20 cellular contexts compared by ENCODE assay signal in the genomic region with DNA sequence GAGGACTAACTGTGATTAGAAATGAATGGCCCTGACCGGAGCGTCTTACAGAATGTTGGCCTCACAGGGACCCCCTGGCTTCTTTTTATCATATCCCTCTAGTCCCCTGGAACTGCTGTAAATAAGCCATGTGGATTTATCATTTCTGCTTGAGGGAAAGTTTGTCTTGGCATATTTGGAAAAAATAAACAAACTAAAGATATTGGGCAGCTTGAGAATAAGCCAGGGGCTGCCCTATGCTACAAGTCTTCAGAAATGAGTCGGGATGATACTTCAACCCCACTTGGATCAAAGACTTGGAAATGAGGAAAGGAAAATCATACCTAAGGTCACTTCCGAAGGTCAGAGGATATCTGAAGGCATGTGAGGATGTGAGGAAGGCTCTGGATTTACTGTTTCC.
A peak's percentile ranks its signal among the peaks of the same experiment; 100 is the strongest.
DNase-seq lines count a peak whose midpoint lies in the region; ATAC-seq, FAIRE-seq and TF ChIP-seq lines count a peak whose summit lies in the region.
"Had no signal": no experiment of that assay in that cellular context is flagged by ENCODE, and none has a peak within 500 bp of the region (broad histone marks: within the 10 kb centered on the region; RNA-seq: fewer than 3 reads in every experiment).

No MANE protein-coding gene starts in this region.

- H3K36me3 ChIP-seq in brain microvascular endothelial cell (replicated peaks) (no peaks in the 10 kb centered on the region), hepatocyte (replicated peaks; ENCODE audit: insufficient read depth, low read depth) (no peaks in the 10 kb centered on the region), subcutaneous abdominal adipose tissue (ENCODE audit: control insufficient read depth in 5 of 5, insufficient read depth in 5 of 5, low read length in 5 of 5) (no peaks in the 10 kb centered on the region)
- H3K36me3 ChIP-seq: BE2C, prostate gland had no signal

- no peaks in the 10 kb centered on the region for H3K9me3 ChIP-seq in hepatocyte (ENCODE audit: low read depth)
- peaks cover 0 to 4% (median 0%) of the 10 kb centered on the region in 5 donors for H3K9me3 ChIP-seq in subcutaneous abdominal adipose tissue (ENCODE audit: control insufficient read depth in 5 of 5, low read length in 5 of 5)
- H3K9me3 ChIP-seq in CD4-positive, alpha-beta T cell (ENCODE audit: control insufficient read depth, low read length): no peaks in the 10 kb centered on the region
- H3K9me3 ChIP-seq: BE2C, prostate gland had no signal

- H3K79me2 ChIP-seq in hepatocyte: no peaks in the 10 kb centered on the region

- no peak for ATAC-seq in HG02642 (IDR thresholded peaks at IDR 0.05; ENCODE audit: poor library complexity, unreplicated experiment)
- no peak for ATAC-seq in CD4-positive, alpha-beta T cell (ENCODE audit: poor library complexity)
- ATAC-seq: activated CD8-positive, alpha-beta T cell treated with anti-CD3 and anti-CD28 coated beads for 36 hours; activated T-helper 17 cell treated with anti-CD3 and anti-CD28 coated beads, Interleukin-2, amount 50 U/mL, for 72 hours; stimulated activated naive CD8-positive, alpha-beta T cell treated with anti-CD3 and anti-CD28 coated beads, Interleukin-15, Interleukin-2, amounts not matched to agents 100 U/mL and 50 U/mL, for 24 hours had no signal

- no peaks in the 10 kb centered on the region for H3K9me2 ChIP-seq in hepatocyte (replicated peaks; ENCODE audit: insufficient read depth)

- H3K4me3 ChIP-seq in brain microvascular endothelial cell (ENCODE audit: low read depth, low read length) (no peak overlapping the region), hepatocyte (no peak overlapping the region), subcutaneous abdominal adipose tissue (ENCODE audit: low read depth in 1 of 5, low read length in 5 of 5) (no peak overlapping the region)
- H3K4me3 ChIP-seq: prostate gland had no signal

- H3K4me1 Mint-ChIP-seq in CD4-positive, alpha-beta T cell (ENCODE audit: low read depth): no peaks in the 10 kb centered on the region
- H3K4me1 Mint-ChIP-seq: activated T-helper 17 cell treated with anti-CD3 and anti-CD28 coated beads, Interleukin-2, amount 50 U/mL, for 72 hours; naive B cell had no signal

- TF ChIP-seq CTCF in brain microvascular endothelial cell (IDR thresholded peaks at IDR 0.05; ENCODE audit: low read depth, low read length, missing control alignments) (no peak), hepatocyte (IDR thresholded peaks at IDR 0.05; ENCODE audit: poor library complexity) (no peak)
- no peak for TF ChIP-seq CTCF in CD4-positive, alpha-beta T cell (IDR thresholded peaks at IDR 0.05)

- TF ChIP-seq POLR2A in GM12891 (IDR thresholded peaks at IDR 0.05; ENCODE audit: low read depth, low read length): no peak

- H3K27ac Mint-ChIP-seq in CD4-positive, alpha-beta T cell: no peak overlapping the region
- H3K27ac Mint-ChIP-seq: activated CD8-positive, alpha-beta T cell treated with anti-CD3 and anti-CD28 coated beads for 36 hours; activated T-helper 17 cell treated with anti-CD3 and anti-CD28 coated beads, Interleukin-2, amount 50 U/mL, for 72 hours; dendritic cell treated with granulocyte-macrophage colony-stimulating factor and Interleukin-4, amounts not matched to agents 40 ng/mL and 50 ng/mL, for 4 days; naive B cell; T-helper 1 cell treated with Interleukin-12 subunit alpha and Interleukin-12 subunit beta and Interleukin-4 antibody, amounts not matched to agents 30 μg/mL and 1 μg/mL, for 36 hours had no signal

- no peak overlapping the region for H3K4me3 Mint-ChIP-seq in CD4-positive, alpha-beta T cell
- H3K4me3 Mint-ChIP-seq: activated CD8-positive, alpha-beta T cell treated with anti-CD3 and anti-CD28 coated beads for 36 hours; activated T-helper 17 cell treated with anti-CD3 and anti-CD28 coated beads, Interleukin-2, amount 50 U/mL, for 72 hours; dendritic cell treated with granulocyte-macrophage colony-stimulating factor and Interleukin-4, amounts not matched to agents 40 ng/mL and 50 ng/mL, for 4 days; naive B cell; T-helper 1 cell treated with Interleukin-12 subunit alpha and Interleukin-12 subunit beta and Interleukin-4 antibody, amounts not matched to agents 30 μg/mL and 1 μg/mL, for 36 hours had no signal

- no peak overlapping the region for H2AFZ ChIP-seq in hepatocyte

- H3K4me2 ChIP-seq in hepatocyte: no peak overlapping the region

- intact Hi-C loops in CD4-positive, alpha-beta T cell (cut with DNase I, micrococcal nuclease): no loop called here

- no peak overlapping the region for H3K9ac ChIP-seq in subcutaneous abdominal adipose tissue (ENCODE audit: low read length in 5 of 5)

- POLR2A ChIA-PET in CD4-positive, alpha-beta T cell (lab: Charles Lee): no interaction called here

- no peaks in the 10 kb centered on the region for H4K20me1 ChIP-seq in hepatocyte (ENCODE audit: insufficient read depth, poor library complexity, severe bottlenecking)

- H3K4me1 ChIP-seq in hepatocyte (ENCODE audit: insufficient read depth) (peaks cover 9% of the 10 kb centered on the region), subcutaneous abdominal adipose tissue (ENCODE audit: control insufficient read depth in 5 of 5, insufficient read depth in 5 of 5, low read length in 5 of 5) (peaks cover 0 to 30% (median 22%) of the 10 kb centered on the region in 5 donors)
- H3K4me1 ChIP-seq: BE2C, prostate gland had no signal

- DNase-seq in HCEC 1CT: peak; percentile 29
- no peak for DNase-seq in brain microvascular endothelial cell
- no peak for DNase-seq in hepatocyte (ENCODE audit: low spot score)
- DNase-seq in GM12891 (ENCODE audit: insufficient read length, low spot score): no peak
- DNase-seq in CD4-positive, alpha-beta T cell: no peak
- no peak for DNase-seq in substantia nigra (lab: John Stamatoyannopoulos, UW)
- DNase-seq: activated CD8-positive, alpha-beta T cell treated with anti-CD3 and anti-CD28 coated beads for 36 hours; BE2C; naive B cell; NCI-H1436 treated with DMSO at 0.1 percent for 48 hours; NCI-H226; SHP77; stimulated activated naive CD8-positive, alpha-beta T cell treated with anti-CD3 and anti-CD28 coated beads, Interleukin-15, Interleukin-2, amounts not matched to agents 100 U/mL and 50 U/mL, for 24 hours had no signal

- CTCF ChIA-PET in CD4-positive, alpha-beta T cell (lab: Charles Lee): no interaction called here

- in situ Hi-C loops in brain microvascular endothelial cell (cut with HindIII; ENCODE audit: low pct_ligation_motif_present, low sequenced_read_pairs): no loop called here

- 46% methylated on average over 4 of the region's 4 CpGs for WGBS in hepatocyte (ENCODE audit: low lambda C conversion rate, missing lambda C conversion rate)

- peaks cover 12% of the 10 kb centered on the region for H3K27me3 Mint-ChIP-seq in CD4-positive, alpha-beta T cell
- H3K27me3 Mint-ChIP-seq: dendritic cell treated with granulocyte-macrophage colony-stimulating factor and Interleukin-4, amounts not matched to agents 40 ng/mL and 50 ng/mL, for 4 days had no signal

- H3K27ac ChIP-seq in brain microvascular endothelial cell (peak overlapping the region; percentile 94), hepatocyte (peak overlapping the region; percentile 31), subcutaneous abdominal adipose tissue (ENCODE audit: low read depth, low read length) (peak overlapping the region; percentile 49), substantia nigra (ENCODE audit: low read depth, low read length, poor library complexity, severe bottlenecking) (no peak overlapping the region)
- no peak overlapping the region for H3K27ac ChIP-seq in CD4-positive, alpha-beta T cell (ENCODE audit: low read depth, low read length)
- H3K27ac ChIP-seq: prostate gland had no signal

- no peaks in the 10 kb centered on the region for H3K36me3 Mint-ChIP-seq in CD4-positive, alpha-beta T cell (ENCODE audit: low read depth)
- H3K36me3 Mint-ChIP-seq: naive B cell had no signal

- H3K27me3 ChIP-seq in brain microvascular endothelial cell (replicated peaks) (no peaks in the 10 kb centered on the region), hepatocyte (no peaks in the 10 kb centered on the region), subcutaneous abdominal adipose tissue (ENCODE audit: control insufficient read depth in 5 of 5, insufficient read depth in 4 of 5, low read length in 5 of 5) (no peaks in the 10 kb centered on the region)
- H3K27me3 ChIP-seq in CD4-positive, alpha-beta T cell (ENCODE audit: control insufficient read depth, insufficient read depth, low read length): no peaks in the 10 kb centered on the region
- H3K27me3 ChIP-seq: BE2C had no signal

- no peak for FAIRE-seq in GM12891 (lab: Jason Lieb, UNC)
- FAIRE-seq: H54 had no signal

- H3K9me3 Mint-ChIP-seq in CD4-positive, alpha-beta T cell: no peaks in the 10 kb centered on the region
- H3K9me3 Mint-ChIP-seq: activated CD8-positive, alpha-beta T cell treated with anti-CD3 and anti-CD28 coated beads for 36 hours; activated T-helper 17 cell treated with anti-CD3 and anti-CD28 coated beads, Interleukin-2, amount 50 U/mL, for 72 hours; T-helper 1 cell treated with Interleukin-12 subunit alpha and Interleukin-12 subunit beta and Interleukin-4 antibody, amounts not matched to agents 30 μg/mL and 1 μg/mL, for 36 hours had no signal

TF ChIP-seq in GM12891, 5 proteins besides CTCF, POLR2A, EP300 and RAD21:
- TF ChIP-seq SPI1 (IDR thresholded peaks at IDR 0.05; ENCODE audit: low read depth, low read length) (no peak), POLR2AphosphoS5 (IDR thresholded peaks at IDR 0.05; ENCODE audit: low read depth, low read length) (no peak), POU2F2 (IDR thresholded peaks at IDR 0.05; ENCODE audit: low read depth, low read length) (no peak), TAF1 (IDR thresholded peaks at IDR 0.05; ENCODE audit: low read depth, low read length) (no peak), PAX5 (IDR thresholded peaks at IDR 0.05; ENCODE audit: insufficient read depth, low read length, severe bottlenecking) (no peak)

Comparison
In these comparisons a context has a peak if more than half of its experiments do, and no peak if none do; other contexts are left out.
1. H3K27ac ChIP-seq: peak in brain microvascular endothelial cell (single experiment), hepatocyte (single experiment) and subcutaneous abdominal adipose tissue (single experiment); none in CD4-positive, alpha-beta T cell (single experiment) and substantia nigra (single experiment).